In genomic region chr7:44793919-44794715, GRCh38 we compare ENCODE assay signal across 1 cellular context.
A peak's percentile ranks its signal among the peaks of the same experiment; 100 is the strongest.
TF ChIP-seq lines count a peak whose summit lies in the region.

No MANE protein-coding gene starts in this region.

TF ChIP-seq in K562, 482 proteins besides CTCF, POLR2A, EP300 and RAD21:
- TF ChIP-seq RCOR1 (IDR thresholded peaks at IDR 0.05; ENCODE audit: borderline replicate concordance in 1 of 2, low read depth in 2 of 2, low read length in 2 of 2) = 0 out of 4 replicates have a peak, but pooled peaks of 1 of the 2 experiments have one; percentile 39
- TF ChIP-seq NFATC3 (IDR thresholded peaks at IDR 0.05) = no peak
- no peak for TF ChIP-seq PBX2 (CRISPR knock-in tag; IDR thresholded peaks at IDR 0.05; ENCODE audit: low read depth)
- TF ChIP-seq PBX2 (tag; conservative IDR thresholded peaks at IDR 0.05; ENCODE audit: low read depth) = no peak
- TF ChIP-seq NR2F6 (CRISPR knock-in tag; IDR thresholded peaks at IDR 0.05) = no peak
- TF ChIP-seq ZNF224 (CRISPR knock-in tag; IDR thresholded peaks at IDR 0.05) = no peak
- peak; percentile 83 for TF ChIP-seq RBM25 (IDR thresholded peaks at IDR 0.05; ENCODE audit: low read depth, low read length, severe bottlenecking)
- TF ChIP-seq ZNF780A (CRISPR knock-in tag; IDR thresholded peaks at IDR 0.05) = no peak
- TF ChIP-seq, protein P1, sequence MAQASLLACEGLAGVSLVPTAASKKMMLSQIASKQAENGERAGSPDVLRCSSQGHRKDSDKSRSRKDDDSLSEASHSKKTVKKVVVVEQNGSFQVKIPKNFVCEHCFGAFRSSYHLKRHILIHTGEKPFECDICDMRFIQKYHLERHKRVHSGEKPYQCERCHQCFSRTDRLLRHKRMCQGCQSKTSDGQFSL (CRISPR knock-in tag; IDR thresholded peaks at IDR 0.05) = 0 out of 2 replicates have a peak, but pooled peaks have one; percentile 22
- TF ChIP-seq, protein P1 (tag; IDR thresholded peaks at IDR 0.05) = no peak
- TF ChIP-seq HDAC2 (IDR thresholded peaks at IDR 0.05) = peak; percentile 61; the same call in 1 of the 2 replicates
- TF ChIP-seq KLF16 (IDR thresholded peaks at IDR 0.05) = no peak
- TF ChIP-seq ZBED1 (IDR thresholded peaks at IDR 0.05) = no peak
- no peak for TF ChIP-seq NBN (IDR thresholded peaks at IDR 0.05; ENCODE audit: low read depth)
- TF ChIP-seq ZNF561 (CRISPR knock-in tag; conservative IDR thresholded peaks at IDR 0.05) = no peak
- TF ChIP-seq, protein P2, sequence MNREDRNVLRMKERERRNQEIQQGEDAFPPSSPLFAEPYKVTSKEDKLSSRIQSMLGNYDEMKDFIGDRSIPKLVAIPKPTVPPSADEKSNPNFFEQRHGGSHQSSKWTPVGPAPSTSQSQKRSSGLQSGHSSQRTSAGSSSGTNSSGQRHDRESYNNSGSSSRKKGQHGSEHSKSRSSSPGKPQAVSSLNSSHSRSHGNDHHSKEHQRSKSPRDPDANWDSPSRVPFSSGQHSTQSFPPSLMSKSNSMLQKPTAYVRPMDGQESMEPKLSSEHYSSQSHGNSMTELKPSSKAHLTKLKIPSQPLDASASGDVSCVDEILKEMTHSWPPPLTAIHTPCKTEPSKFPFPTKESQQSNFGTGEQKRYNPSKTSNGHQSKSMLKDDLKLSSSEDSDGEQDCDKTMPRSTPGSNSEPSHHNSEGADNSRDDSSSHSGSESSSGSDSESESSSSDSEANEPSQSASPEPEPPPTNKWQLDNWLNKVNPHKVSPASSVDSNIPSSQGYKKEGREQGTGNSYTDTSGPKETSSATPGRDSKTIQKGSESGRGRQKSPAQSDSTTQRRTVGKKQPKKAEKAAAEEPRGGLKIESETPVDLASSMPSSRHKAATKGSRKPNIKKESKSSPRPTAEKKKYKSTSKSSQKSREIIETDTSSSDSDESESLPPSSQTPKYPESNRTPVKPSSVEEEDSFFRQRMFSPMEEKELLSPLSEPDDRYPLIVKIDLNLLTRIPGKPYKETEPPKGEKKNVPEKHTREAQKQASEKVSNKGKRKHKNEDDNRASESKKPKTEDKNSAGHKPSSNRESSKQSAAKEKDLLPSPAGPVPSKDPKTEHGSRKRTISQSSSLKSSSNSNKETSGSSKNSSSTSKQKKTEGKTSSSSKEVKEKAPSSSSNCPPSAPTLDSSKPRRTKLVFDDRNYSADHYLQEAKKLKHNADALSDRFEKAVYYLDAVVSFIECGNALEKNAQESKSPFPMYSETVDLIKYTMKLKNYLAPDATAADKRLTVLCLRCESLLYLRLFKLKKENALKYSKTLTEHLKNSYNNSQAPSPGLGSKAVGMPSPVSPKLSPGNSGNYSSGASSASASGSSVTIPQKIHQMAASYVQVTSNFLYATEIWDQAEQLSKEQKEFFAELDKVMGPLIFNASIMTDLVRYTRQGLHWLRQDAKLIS (CRISPR knock-in tag; IDR thresholded peaks at IDR 0.05) = no peak
- peak; percentile 46 for TF ChIP-seq NFIC (IDR thresholded peaks at IDR 0.05)
- no peak for TF ChIP-seq ZNF354B (CRISPR knock-in tag; IDR thresholded peaks at IDR 0.05)
- no peak for TF ChIP-seq ZNF165 (CRISPR knock-in tag; IDR thresholded peaks at IDR 0.05; ENCODE audit: borderline replicate concordance)
- no peak for TF ChIP-seq KHSRP (IDR thresholded peaks at IDR 0.05)
- TF ChIP-seq BCOR (IDR thresholded peaks at IDR 0.05) = peak; percentile 88
- TF ChIP-seq ZNF609 (CRISPR knock-in tag; IDR thresholded peaks at IDR 0.05; ENCODE audit: borderline replicate concordance) = no peak
- TF ChIP-seq ZNF695 (CRISPR knock-in tag; IDR thresholded peaks at IDR 0.05) = no peak
- TF ChIP-seq KDM1A (IDR thresholded peaks at IDR 0.05) = peak; percentile 39 to 71; a peak in 3 of 4 replicates
- TF ChIP-seq CREBBP (IDR thresholded peaks at IDR 0.05; ENCODE audit: low read depth, low read length) = no peak
- no peak for TF ChIP-seq NR1H2 (CRISPR knock-in tag; IDR thresholded peaks at IDR 0.05)
- no peak for TF ChIP-seq HLTF (IDR thresholded peaks at IDR 0.05)
- TF ChIP-seq, protein P3, sequence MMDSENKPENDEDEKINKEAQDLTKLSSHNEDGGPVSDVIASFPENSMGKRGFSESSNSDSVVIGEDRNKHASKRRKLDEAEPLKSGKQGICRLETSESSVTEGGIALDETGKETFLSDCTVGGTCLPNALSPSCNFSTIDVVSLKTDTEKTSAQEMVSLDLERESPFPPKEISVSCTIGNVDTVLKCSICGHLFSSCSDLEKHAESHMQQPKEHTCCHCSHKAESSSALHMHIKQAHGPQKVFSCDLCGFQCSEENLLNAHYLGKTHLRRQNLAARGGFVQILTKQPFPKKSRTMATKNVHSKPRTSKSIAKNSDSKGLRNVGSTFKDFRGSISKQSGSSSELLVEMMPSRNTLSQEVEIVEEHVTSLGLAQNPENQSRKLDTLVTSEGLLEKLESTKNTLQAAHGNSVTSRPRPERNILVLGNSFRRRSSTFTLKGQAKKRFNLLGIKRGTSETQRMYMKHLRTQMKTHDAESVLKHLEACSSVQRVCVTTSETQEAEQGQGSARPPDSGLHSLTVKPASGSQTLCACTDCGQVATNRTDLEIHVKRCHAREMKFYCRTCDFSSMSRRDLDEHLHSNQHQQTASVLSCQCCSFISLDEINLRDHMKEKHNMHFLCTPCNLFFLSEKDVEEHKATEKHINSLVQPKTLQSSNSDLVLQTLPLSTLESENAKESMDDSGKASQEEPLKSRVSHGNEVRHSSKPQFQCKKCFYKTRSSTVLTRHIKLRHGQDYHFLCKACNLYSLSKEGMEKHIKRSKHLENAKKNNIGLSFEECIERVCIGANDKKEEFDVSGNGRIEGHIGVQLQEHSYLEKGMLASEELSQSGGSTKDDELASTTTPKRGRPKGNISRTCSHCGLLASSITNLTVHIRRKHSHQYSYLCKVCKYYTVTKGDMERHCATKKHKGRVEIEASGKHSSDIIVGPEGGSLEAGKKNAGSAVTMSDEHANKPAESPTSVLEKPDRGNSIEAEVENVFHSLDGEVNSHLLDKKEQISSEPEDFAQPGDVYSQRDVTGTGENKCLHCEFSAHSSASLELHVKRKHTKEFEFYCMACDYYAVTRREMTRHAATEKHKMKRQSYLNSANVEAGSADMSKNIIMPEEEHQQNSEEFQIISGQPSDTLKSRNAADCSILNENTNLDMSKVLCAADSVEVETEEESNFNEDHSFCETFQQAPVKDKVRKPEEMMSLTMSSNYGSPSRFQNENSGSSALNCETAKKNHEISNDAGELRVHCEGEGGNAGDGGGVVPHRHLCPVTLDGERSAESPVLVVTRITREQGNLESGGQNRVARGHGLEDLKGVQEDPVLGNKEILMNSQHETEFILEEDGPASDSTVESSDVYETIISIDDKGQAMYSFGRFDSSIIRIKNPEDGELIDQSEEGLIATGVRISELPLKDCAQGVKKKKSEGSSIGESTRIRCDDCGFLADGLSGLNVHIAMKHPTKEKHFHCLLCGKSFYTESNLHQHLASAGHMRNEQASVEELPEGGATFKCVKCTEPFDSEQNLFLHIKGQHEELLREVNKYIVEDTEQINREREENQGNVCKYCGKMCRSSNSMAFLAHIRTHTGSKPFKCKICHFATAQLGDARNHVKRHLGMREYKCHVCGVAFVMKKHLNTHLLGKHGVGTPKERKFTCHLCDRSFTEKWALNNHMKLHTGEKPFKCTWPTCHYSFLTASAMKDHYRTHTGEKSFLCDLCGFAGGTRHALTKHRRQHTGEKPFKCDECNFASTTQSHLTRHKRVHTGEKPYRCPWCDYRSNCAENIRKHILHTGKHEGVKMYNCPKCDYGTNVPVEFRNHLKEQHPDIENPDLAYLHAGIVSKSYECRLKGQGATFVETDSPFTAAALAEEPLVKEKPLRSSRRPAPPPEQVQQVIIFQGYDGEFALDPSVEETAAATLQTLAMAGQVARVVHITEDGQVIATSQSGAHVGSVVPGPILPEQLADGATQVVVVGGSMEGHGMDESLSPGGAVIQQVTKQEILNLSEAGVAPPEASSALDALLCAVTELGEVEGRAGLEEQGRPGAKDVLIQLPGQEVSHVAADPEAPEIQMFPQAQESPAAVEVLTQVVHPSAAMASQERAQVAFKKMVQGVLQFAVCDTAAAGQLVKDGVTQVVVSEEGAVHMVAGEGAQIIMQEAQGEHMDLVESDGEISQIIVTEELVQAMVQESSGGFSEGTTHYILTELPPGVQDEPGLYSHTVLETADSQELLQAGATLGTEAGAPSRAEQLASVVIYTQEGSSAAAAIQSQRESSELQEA (IDR thresholded peaks at IDR 0.05; ENCODE audit: low read depth) = no peak
- TF ChIP-seq ZSCAN29 (IDR thresholded peaks at IDR 0.05) = no peak
- no peak for TF ChIP-seq SMAD4 (CRISPR knock-in tag; conservative IDR thresholded peaks at IDR 0.05)
- TF ChIP-seq CBFA2T3 (IDR thresholded peaks at IDR 0.05) = 0 out of 2 replicates have a peak, but pooled peaks have one; percentile 5
- TF ChIP-seq CTCFL (IDR thresholded peaks at IDR 0.05; ENCODE audit: borderline replicate concordance, insufficient read depth, low read depth, low read length, poor library complexity, severe bottlenecking) = no peak
- TF ChIP-seq ADNP (tag; IDR thresholded peaks at IDR 0.05) = peak; percentile 63; the same call in 1 of the 2 replicates
- no peak for TF ChIP-seq ZNF175 (CRISPR knock-in tag; IDR thresholded peaks at IDR 0.05; ENCODE audit: low read depth)
- no peak for TF ChIP-seq BMI1 (IDR thresholded peaks at IDR 0.05; ENCODE audit: low read length)
- TF ChIP-seq PKNOX1 (IDR thresholded peaks at IDR 0.05) = no peak
- no peak for TF ChIP-seq TRIM28 (IDR thresholded peaks at IDR 0.05)
- TF ChIP-seq TGIF2 (CRISPR knock-in tag; IDR thresholded peaks at IDR 0.05) = no peak
- no peak for TF ChIP-seq HNRNPL (IDR thresholded peaks at IDR 0.05; ENCODE audit: low read depth, low read length)
